10 cellular contexts compared by ENCODE assay signal in the genomic region with DNA sequence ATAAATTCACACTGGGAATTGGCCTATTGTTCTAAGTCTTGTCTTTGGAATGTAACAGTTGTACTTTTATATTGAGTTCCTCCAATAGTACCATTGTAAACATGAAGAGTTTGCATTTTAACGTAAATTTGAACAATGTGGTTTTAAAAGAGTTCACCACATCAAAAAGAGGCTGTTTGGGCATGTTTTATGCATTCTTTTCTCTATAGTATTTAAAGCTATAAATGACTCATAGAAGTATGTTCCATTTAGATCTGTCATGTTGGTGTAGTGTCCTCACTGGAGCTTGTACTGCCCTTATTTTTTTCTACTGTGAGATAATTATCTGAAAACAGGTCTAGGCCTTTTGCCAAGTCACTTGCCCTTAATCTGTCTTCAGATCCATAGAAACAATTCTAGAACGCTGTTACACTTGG.
DNase-seq lines count a peak whose midpoint lies in the region; ATAC-seq and TF ChIP-seq lines count a peak whose summit lies in the region.
"Had no signal": no experiment of that assay in that cellular context is flagged by ENCODE, and none has a peak within 500 bp of the region (broad histone marks: within the 10 kb centered on the region; RNA-seq: fewer than 3 reads in every experiment).

No MANE protein-coding gene starts in this region.

- no peaks in the 10 kb centered on the region for H3K36me3 ChIP-seq in skeletal muscle satellite cell (ENCODE audit: insufficient read depth, low read length)
- H3K36me3 ChIP-seq: suprapubic skin had no signal

- H3K27me3 ChIP-seq in skeletal muscle satellite cell (ENCODE audit: control insufficient read depth, insufficient read depth, low read length) = no peaks in the 10 kb centered on the region
- H3K27me3 ChIP-seq in dorsolateral prefrontal cortex = no peaks in the 10 kb centered on the region
- H3K27me3 ChIP-seq: suprapubic skin had no signal

- H3K4me2 ChIP-seq in skeletal muscle satellite cell (ENCODE audit: low read length) = peak overlapping the region; percentile 4

- H3K4me3 ChIP-seq in skeletal muscle satellite cell (ENCODE audit: low read length) (no peak overlapping the region), dorsolateral prefrontal cortex (no peak overlapping the region)
- H3K4me3 ChIP-seq: suprapubic skin had no signal

- H3K9ac ChIP-seq in skeletal muscle satellite cell (ENCODE audit: low read depth, low read length) = no peak overlapping the region

- peaks cover 12% of the 10 kb centered on the region for H3K4me1 ChIP-seq in skeletal muscle satellite cell (ENCODE audit: control insufficient read depth, insufficient read depth, low read length)

- ATAC-seq in HG02571 (IDR thresholded peaks at IDR 0.05; ENCODE audit: unreplicated experiment) = no peak

- DNase-seq in NCI-H1694 treated with DMSO at 0.1 percent for 48 hours (lab: John Stamatoyannopoulos, UW) (peak; percentile 15), NCI-H1694 (lab: John Stamatoyannopoulos, UW) (no peak), NCI-H446 treated with DMSO at 0.1 percent for 48 hours (lab: John Stamatoyannopoulos, UW) (peak; percentile 27), dedifferentiated amniotic fluid mesenchymal stem cell (ENCODE audit: extremely low spot score) (peak; percentile 35), NCI-H146 treated with DMSO at 0.1 percent for 48 hours (lab: John Stamatoyannopoulos, UW; ENCODE audit: unreplicated experiment) (no peak), dorsolateral prefrontal cortex (no peak)
- DNase-seq: stimulated activated CD4-positive, alpha-beta T cell treated with anti-CD3 and anti-CD28 coated beads, Interleukin-4, amount 100 ng/mL, for 24 hours had no signal

- no peak for TF ChIP-seq CTCF in dorsolateral prefrontal cortex (IDR thresholded peaks at IDR 0.05 in 54 of 56, conservative IDR thresholded peaks at IDR 0.05 in 2 of 56; ENCODE audit: low read depth in 1 of 56, partially characterized antibody in 56 of 56)

- H3K9me3 ChIP-seq in skeletal muscle satellite cell (replicated peaks; ENCODE audit: low read length) = no peaks in the 10 kb centered on the region
- H3K9me3 ChIP-seq: suprapubic skin had no signal

- H3K27ac ChIP-seq in dorsolateral prefrontal cortex = peak overlapping the region in 11 of 59 donors; percentile 0 to 80 (median 52)
- H3K27ac ChIP-seq: suprapubic skin had no signal

- intact Hi-C loops in dorsolateral prefrontal cortex (cut with DNase I) = no loop called here

Comparison
In these comparisons a context has a peak if more than half of its experiments do, and no peak if none do; other contexts are left out.
1. DNase-seq: peak in NCI-H1694 treated with DMSO at 0.1 percent for 48 hours (single experiment), NCI-H446 treated with DMSO at 0.1 percent for 48 hours (single experiment) and dedifferentiated amniotic fluid mesenchymal stem cell (single experiment); none in NCI-H1694 (single experiment), NCI-H146 treated with DMSO at 0.1 percent for 48 hours (single experiment) and dorsolateral prefrontal cortex (0 of 10).